ENCODE assay signal across 1 cellular context in genomic region chr4:26782168-26782829, GRCh38.
TF ChIP-seq lines count a peak whose summit lies in the region.

No MANE protein-coding gene starts in this region.

TF ChIP-seq in K562, 482 proteins besides CTCF, POLR2A, EP300 and RAD21 (continued from another document):
- TF ChIP-seq ZBTB34 (CRISPR knock-in tag; IDR thresholded peaks at IDR 0.05) (no peak), NFXL1 (CRISPR knock-in tag; IDR thresholded peaks at IDR 0.05) (no peak), PCBP1 (IDR thresholded peaks at IDR 0.05; ENCODE audit: low read depth, low read length, poor library complexity, severe bottlenecking) (no peak), SMAD1 (IDR thresholded peaks at IDR 0.05; ENCODE audit: low read depth, low read length, partially characterized antibody) (no peak), HNRNPUL1 (IDR thresholded peaks at IDR 0.05; ENCODE audit: low read length) (no peak), ZNF589 (CRISPR knock-in tag; IDR thresholded peaks at IDR 0.05; ENCODE audit: low read depth) (peak; percentile 83), ZNF436 (CRISPR knock-in tag; IDR thresholded peaks at IDR 0.05) (no peak), BCLAF1 (IDR thresholded peaks at IDR 0.05; ENCODE audit: borderline replicate concordance in 1 of 2, control insufficient read depth in 1 of 2, low read depth in 2 of 2, low read length in 1 of 2) (no peak), DIDO1 (tag; IDR thresholded peaks at IDR 0.05; ENCODE audit: low read depth) (no peak), SMC3 (conservative IDR thresholded peaks at IDR 0.05; ENCODE audit: insufficient read depth, low read depth, low read length) (no peak), ZBTB43 (CRISPR knock-in tag; IDR thresholded peaks at IDR 0.05) (no peak), PHB2 (IDR thresholded peaks at IDR 0.05; ENCODE audit: low read depth) (no peak; the same call in 1 of the 2 replicates), YBX1 (IDR thresholded peaks at IDR 0.05) (no peak), PRDM10 (IDR thresholded peaks at IDR 0.05; ENCODE audit: partially characterized antibody) (peak; percentile 63), KAT7 (CRISPR knock-in tag; IDR thresholded peaks at IDR 0.05; ENCODE audit: borderline replicate concordance) (no peak), TBL1XR1 (IDR thresholded peaks at IDR 0.05; ENCODE audit: low read length in 2 of 2) (peak in 1 of 2 experiments; percentile 87; a peak in 2 of 4 replicates), ZC3H4 (CRISPR knock-in tag; IDR thresholded peaks at IDR 0.05; ENCODE audit: borderline replicate concordance) (no peak), PRMT5 (CRISPR knock-in tag; IDR thresholded peaks at IDR 0.05) (no peak), STAT6 (CRISPR knock-in tag; IDR thresholded peaks at IDR 0.05) (no peak), PTBP1 (IDR thresholded peaks at IDR 0.05; ENCODE audit: low read depth, low read length) (no peak), SUPT5H (IDR thresholded peaks at IDR 0.05) (no peak), GABPA (tag; conservative IDR thresholded peaks at IDR 0.05; ENCODE audit: low read depth) (0 out of 2 replicates have a peak, but pooled peaks have one; percentile 1), TCFL5 (CRISPR knock-in tag; conservative IDR thresholded peaks at IDR 0.05) (no peak), MITF (IDR thresholded peaks at IDR 0.05) (peak; percentile 99), BRD9 (IDR thresholded peaks at IDR 0.05; ENCODE audit: low read depth, partially characterized antibody) (no peak), MXD1 (CRISPR knock-in tag; IDR thresholded peaks at IDR 0.05; ENCODE audit: borderline replicate concordance, poor library complexity, severe bottlenecking) (no peak), ATF6 (CRISPR knock-in tag; IDR thresholded peaks at IDR 0.05) (no peak), DPF2 (IDR thresholded peaks at IDR 0.05) (peak; percentile 96), ZNF174 (CRISPR knock-in tag; IDR thresholded peaks at IDR 0.05) (no peak), EZH2 (IDR thresholded peaks at IDR 0.05; ENCODE audit: borderline replicate concordance, low read depth, low read length) (no peak)
- TF ChIP-seq, protein P1, sequence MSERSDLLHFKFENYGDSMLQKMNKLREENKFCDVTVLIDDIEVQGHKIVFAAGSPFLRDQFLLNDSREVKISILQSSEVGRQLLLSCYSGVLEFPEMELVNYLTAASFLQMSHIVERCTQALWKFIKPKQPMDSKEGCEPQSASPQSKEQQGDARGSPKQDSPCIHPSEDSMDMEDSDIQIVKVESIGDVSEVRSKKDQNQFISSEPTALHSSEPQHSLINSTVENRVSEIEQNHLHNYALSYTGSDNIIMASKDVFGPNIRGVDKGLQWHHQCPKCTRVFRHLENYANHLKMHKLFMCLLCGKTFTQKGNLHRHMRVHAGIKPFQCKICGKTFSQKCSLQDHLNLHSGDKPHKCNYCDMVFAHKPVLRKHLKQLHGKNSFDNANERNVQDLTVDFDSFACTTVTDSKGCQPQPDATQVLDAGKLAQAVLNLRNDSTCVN (CRISPR knock-in tag; IDR thresholded peaks at IDR 0.05) = no peak
- TF ChIP-seq, protein P2, sequence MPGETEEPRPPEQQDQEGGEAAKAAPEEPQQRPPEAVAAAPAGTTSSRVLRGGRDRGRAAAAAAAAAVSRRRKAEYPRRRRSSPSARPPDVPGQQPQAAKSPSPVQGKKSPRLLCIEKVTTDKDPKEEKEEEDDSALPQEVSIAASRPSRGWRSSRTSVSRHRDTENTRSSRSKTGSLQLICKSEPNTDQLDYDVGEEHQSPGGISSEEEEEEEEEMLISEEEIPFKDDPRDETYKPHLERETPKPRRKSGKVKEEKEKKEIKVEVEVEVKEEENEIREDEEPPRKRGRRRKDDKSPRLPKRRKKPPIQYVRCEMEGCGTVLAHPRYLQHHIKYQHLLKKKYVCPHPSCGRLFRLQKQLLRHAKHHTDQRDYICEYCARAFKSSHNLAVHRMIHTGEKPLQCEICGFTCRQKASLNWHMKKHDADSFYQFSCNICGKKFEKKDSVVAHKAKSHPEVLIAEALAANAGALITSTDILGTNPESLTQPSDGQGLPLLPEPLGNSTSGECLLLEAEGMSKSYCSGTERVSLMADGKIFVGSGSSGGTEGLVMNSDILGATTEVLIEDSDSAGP (CRISPR knock-in tag; IDR thresholded peaks at IDR 0.05) = no peak
TF ChIP-seq in K562: peak in this region for 123.
